ENCODE assay signal across 8 cellular contexts in the genomic region with DNA sequence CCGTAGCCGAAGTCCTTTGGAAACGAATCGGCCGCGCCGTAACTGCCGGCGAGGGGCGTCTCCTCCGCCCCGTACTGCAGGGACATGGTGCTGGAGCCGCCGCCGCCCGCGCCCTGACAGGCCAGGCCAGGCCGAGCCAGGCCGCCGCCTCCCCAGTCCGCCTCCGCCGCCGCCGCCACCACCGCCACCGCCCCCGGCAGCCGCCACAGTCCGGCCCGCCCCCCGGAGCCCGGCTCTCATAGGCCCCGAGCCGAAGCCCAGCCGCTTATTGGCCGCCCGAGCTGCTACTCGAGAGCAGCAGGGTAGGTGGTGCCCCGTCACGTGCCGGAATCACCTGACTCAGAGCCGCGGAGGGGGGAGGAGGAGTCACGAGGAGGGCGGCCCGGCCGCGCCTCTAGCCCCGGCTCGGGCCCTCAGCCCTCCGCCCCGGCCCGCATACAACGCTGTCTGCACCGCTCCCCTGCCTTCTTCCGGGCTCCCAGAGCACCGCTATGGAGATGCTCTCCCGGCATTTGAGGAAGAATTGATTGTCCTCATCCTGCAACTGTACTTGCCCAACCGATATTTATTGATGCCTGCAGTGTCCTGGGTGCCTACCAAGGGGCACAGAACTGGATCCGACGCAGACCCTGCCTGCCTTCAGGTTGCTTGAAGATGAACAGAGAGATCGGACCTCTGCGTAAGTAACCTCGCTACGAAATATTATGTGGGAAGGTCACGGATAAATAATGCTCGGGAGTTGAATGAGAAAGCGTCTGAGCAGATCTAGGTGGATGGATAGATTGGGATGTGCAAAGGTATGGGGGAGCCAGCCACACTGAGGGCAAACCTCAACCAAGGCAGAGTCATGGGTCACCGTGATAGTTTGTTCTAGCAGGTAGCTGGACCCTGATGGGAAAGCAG. TPM values are rescaled to one million over a fixed set of nuclear protein-coding genes. Genes with fewer than 3 reads are reported as not detected.
DNase-seq lines count a peak whose midpoint lies in the region; ATAC-seq and TF ChIP-seq lines count a peak whose summit lies in the region.

Gene RRAGC (minus strand): TSS at position 212 of the 903 bp plus-strand sequence. CDS start 126 bp downstream, at position 86.

- H4K20me1 ChIP-seq in BLaER1 treated with 17β-estradiol and CSF1 and Interleukin-3, amounts not matched to agents 10 nM and 100 nM = peaks cover 0 to 71% (median 18%) of the 10 kb centered on the region in 11 experiments; a peak in 15 of 22 replicates

- H3K4me2 ChIP-seq in BLaER1 treated with 17β-estradiol and CSF1 and Interleukin-3, amounts not matched to agents 10 nM and 100 nM = peak within 1 kb of the TSS; percentile 88 to 100 (median 92)

- peak; percentile 98 for ATAC-seq in GM19328 (IDR thresholded peaks at IDR 0.05; ENCODE audit: unreplicated experiment)
- peak; percentile 75 for ATAC-seq in HG03469 (IDR thresholded peaks at IDR 0.05; ENCODE audit: unreplicated experiment)

- no peak for TF ChIP-seq CTCF in colonic mucosa (IDR thresholded peaks at IDR 0.05)

- peaks cover 36 to 59% (median 48%) of the 10 kb centered on the region in 11 experiments for H3K36me3 ChIP-seq in BLaER1 treated with 17β-estradiol and CSF1 and Interleukin-3, amounts not matched to agents 10 nM and 100 nM
- no peaks in the 10 kb centered on the region for H3K36me3 ChIP-seq in colonic mucosa

- intact Hi-C loops in activated CD4-positive, alpha-beta T cell treated with anti-CD3 and anti-CD28 coated beads, Interleukin-2, amount 10 ng/mL, durations not matched to agents 24 days and 14 days (cut with micrococcal nuclease) = loop anchor here (1.0 to 10.0 kb wide), 4 partner anchors 13 to 1385 kb away; partner anchors contain the start of genes AKIRIN1, CDCA8, MYCBP and ZC3H12A
- intact Hi-C loops in colonic mucosa (cut with DNase I) = loop anchor here (10.0 kb wide), 1 partner anchor 225 kb away; no protein-coding TSS in a partner anchor

- H3K9me3 Mint-ChIP-seq in activated CD4-positive, alpha-beta T cell treated with anti-CD3 and anti-CD28 coated beads, Interleukin-2, amount 10 ng/mL, durations not matched to agents 24 days and 14 days = no peaks in the 10 kb centered on the region

- H3K9ac ChIP-seq in BLaER1 treated with 17β-estradiol and CSF1 and Interleukin-3, amounts not matched to agents 10 nM and 100 nM = peak within 1 kb of the TSS; percentile 68 to 92 (median 86)
- H3K9ac ChIP-seq in colonic mucosa (ENCODE audit: low read depth in 2 of 2, low read length in 2 of 2) = peak within 1 kb of the TSS; percentile 81 to 93

- H3K4me3 Mint-ChIP-seq in activated CD4-positive, alpha-beta T cell treated with anti-CD3 and anti-CD28 coated beads, Interleukin-2, amount 10 ng/mL, durations not matched to agents 24 days and 14 days = peak within 1 kb of the TSS; percentile 88

- no peaks in the 10 kb centered on the region for H3K27me3 ChIP-seq in BLaER1 treated with 17β-estradiol and CSF1 and Interleukin-3, amounts not matched to agents 10 nM and 100 nM
- H3K27me3 ChIP-seq in colonic mucosa (no peaks in the 10 kb centered on the region), layer of hippocampus (ENCODE audit: control insufficient read depth, insufficient read depth, low read length) (no peaks in the 10 kb centered on the region)

- no peaks in the 10 kb centered on the region for H3K27me3 Mint-ChIP-seq in activated CD4-positive, alpha-beta T cell treated with anti-CD3 and anti-CD28 coated beads, Interleukin-2, amount 10 ng/mL, durations not matched to agents 24 days and 14 days

- H3K4me1 Mint-ChIP-seq in activated CD4-positive, alpha-beta T cell treated with anti-CD3 and anti-CD28 coated beads, Interleukin-2, amount 10 ng/mL, durations not matched to agents 24 days and 14 days = peaks cover 24% of the 10 kb centered on the region

- no peaks in the 10 kb centered on the region for H3K9me3 ChIP-seq in BLaER1 treated with 17β-estradiol and CSF1 and Interleukin-3, amounts not matched to agents 10 nM and 100 nM (replicated peaks in 1 of 11)
- no peaks in the 10 kb centered on the region for H3K9me3 ChIP-seq in colonic mucosa

- peak within 1 kb of the TSS; percentile 62 to 80 (median 70) for H3K27ac ChIP-seq in BLaER1 treated with 17β-estradiol and CSF1 and Interleukin-3, amounts not matched to agents 10 nM and 100 nM
- H3K27ac ChIP-seq in colonic mucosa (peak within 1 kb of the TSS; percentile 87), layer of hippocampus (ENCODE audit: low read depth, low read length) (peak within 1 kb of the TSS; percentile 90)

- peak within 1 kb of the TSS; percentile 77 for H3K27ac Mint-ChIP-seq in activated CD4-positive, alpha-beta T cell treated with anti-CD3 and anti-CD28 coated beads, Interleukin-2, amount 10 ng/mL, durations not matched to agents 24 days and 14 days

- H3K4me1 ChIP-seq in BLaER1 treated with 17β-estradiol and CSF1 and Interleukin-3, amounts not matched to agents 10 nM and 100 nM = peaks cover 26 to 78% (median 28%) of the 10 kb centered on the region in 10 experiments
- peaks cover 9% of the 10 kb centered on the region for H3K4me1 ChIP-seq in colonic mucosa

- H3K4me3 ChIP-seq in BLaER1 treated with 17β-estradiol and CSF1 and Interleukin-3, amounts not matched to agents 10 nM and 100 nM = peak within 1 kb of the TSS; percentile 85 to 96 (median 94)
- peak within 1 kb of the TSS; percentile 63 for H3K4me3 ChIP-seq in colonic mucosa

- peaks cover 31% of the 10 kb centered on the region for H3K36me3 Mint-ChIP-seq in activated CD4-positive, alpha-beta T cell treated with anti-CD3 and anti-CD28 coated beads, Interleukin-2, amount 10 ng/mL, durations not matched to agents 24 days and 14 days (ENCODE audit: low read depth)

- peak; percentile 96 for DNase-seq in NCI-H526 treated with DMSO at 0.1 percent for 48 hours (lab: John Stamatoyannopoulos, UW)
- peak; percentile 100 for DNase-seq in activated CD4-positive, alpha-beta T cell treated with anti-CD3 and anti-CD28 coated beads, Interleukin-2, amount 10 ng/mL, durations not matched to agents 24 days and 14 days
- peak; percentile 100 for DNase-seq in colonic mucosa
- peak; percentile 90 to 99 (median 94) for DNase-seq in stimulated activated CD4-positive, alpha-beta T cell treated with anti-CD3 and anti-CD28 coated beads, Interleukin-1b, Interleukin-23, amount 100 ng/mL, for 24 hours (ENCODE audit: low read depth in 4 of 4, low spot score in 1 of 4)

RNA-seq across cellular contexts. Expression of gene RRAGC, which starts in this region (rescaled TPM):
- 10.9 and 11.0 TPM in 2 replicates for total RNA-seq in activated CD4-positive, alpha-beta T cell treated with anti-CD3 and anti-CD28 coated beads, Interleukin-2, amount 10 ng/mL, durations not matched to agents 24 days and 14 days
- 10 to 100 TPM; 14.7 to 30.6 TPM for total RNA-seq in colonic mucosa

Comparison
In these comparisons a context has a peak if more than half of its experiments do, and no peak if none do; other contexts are left out.
1. Peak in every context shown above with its lines: DNase-seq, ATAC-seq, H3K4me3 ChIP-seq and H3K27ac ChIP-seq.